Comparison of ENCODE assay signal across 1 cellular context in the genomic region with DNA sequence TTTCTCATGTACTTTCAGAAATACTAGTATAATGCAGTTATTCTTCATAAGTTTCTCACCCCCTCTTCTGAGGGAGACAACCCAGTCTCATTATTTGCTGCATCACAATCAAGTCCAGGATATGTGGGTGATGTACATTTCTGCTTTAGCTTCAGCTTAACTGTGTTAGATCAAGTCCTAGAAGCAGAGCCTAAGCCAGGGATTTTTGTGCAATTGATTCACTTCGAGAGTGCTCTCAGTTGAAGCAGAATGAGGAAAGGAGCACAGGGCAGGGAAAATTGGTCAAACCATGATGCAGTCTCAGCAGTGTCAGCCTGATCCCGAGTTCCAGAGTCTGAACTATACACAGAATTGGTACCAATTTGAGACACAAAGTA.
TF ChIP-seq lines count a peak whose summit lies in the region.

No MANE protein-coding gene starts in this region.

TF ChIP-seq in SK-N-SH, 30 proteins besides CTCF, POLR2A, EP300 and RAD21 (continued from another document):
- TF ChIP-seq, protein P1, sequence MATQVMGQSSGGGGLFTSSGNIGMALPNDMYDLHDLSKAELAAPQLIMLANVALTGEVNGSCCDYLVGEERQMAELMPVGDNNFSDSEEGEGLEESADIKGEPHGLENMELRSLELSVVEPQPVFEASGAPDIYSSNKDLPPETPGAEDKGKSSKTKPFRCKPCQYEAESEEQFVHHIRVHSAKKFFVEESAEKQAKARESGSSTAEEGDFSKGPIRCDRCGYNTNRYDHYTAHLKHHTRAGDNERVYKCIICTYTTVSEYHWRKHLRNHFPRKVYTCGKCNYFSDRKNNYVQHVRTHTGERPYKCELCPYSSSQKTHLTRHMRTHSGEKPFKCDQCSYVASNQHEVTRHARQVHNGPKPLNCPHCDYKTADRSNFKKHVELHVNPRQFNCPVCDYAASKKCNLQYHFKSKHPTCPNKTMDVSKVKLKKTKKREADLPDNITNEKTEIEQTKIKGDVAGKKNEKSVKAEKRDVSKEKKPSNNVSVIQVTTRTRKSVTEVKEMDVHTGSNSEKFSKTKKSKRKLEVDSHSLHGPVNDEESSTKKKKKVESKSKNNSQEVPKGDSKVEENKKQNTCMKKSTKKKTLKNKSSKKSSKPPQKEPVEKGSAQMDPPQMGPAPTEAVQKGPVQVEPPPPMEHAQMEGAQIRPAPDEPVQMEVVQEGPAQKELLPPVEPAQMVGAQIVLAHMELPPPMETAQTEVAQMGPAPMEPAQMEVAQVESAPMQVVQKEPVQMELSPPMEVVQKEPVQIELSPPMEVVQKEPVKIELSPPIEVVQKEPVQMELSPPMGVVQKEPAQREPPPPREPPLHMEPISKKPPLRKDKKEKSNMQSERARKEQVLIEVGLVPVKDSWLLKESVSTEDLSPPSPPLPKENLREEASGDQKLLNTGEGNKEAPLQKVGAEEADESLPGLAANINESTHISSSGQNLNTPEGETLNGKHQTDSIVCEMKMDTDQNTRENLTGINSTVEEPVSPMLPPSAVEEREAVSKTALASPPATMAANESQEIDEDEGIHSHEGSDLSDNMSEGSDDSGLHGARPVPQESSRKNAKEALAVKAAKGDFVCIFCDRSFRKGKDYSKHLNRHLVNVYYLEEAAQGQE (IDR thresholded peaks at IDR 0.05; ENCODE audit: low read depth, low read length) = no peak
- TF ChIP-seq NFIC (IDR thresholded peaks at IDR 0.05; ENCODE audit: borderline replicate concordance) (no peak), NRF1 (IDR thresholded peaks at IDR 0.05; ENCODE audit: low read depth, low read length) (no peak), SMC3 (IDR thresholded peaks at IDR 0.05; ENCODE audit: low read depth, low read length) (no peak), MEF2A (IDR thresholded peaks at IDR 0.05; ENCODE audit: borderline replicate concordance, low read depth) (no peak), ELF1 (IDR thresholded peaks at IDR 0.05) (no peak), TCF12 (IDR thresholded peaks at IDR 0.05) (no peak), GABPA (IDR thresholded peaks at IDR 0.05; ENCODE audit: low read depth) (no peak), FOSL2 (IDR thresholded peaks at IDR 0.05; ENCODE audit: borderline replicate concordance, low read depth) (no peak), JUND (IDR thresholded peaks at IDR 0.05) (no peak)
- TF ChIP-seq, protein P2, sequence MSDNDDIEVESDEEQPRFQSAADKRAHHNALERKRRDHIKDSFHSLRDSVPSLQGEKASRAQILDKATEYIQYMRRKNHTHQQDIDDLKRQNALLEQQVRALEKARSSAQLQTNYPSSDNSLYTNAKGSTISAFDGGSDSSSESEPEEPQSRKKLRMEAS (IDR thresholded peaks at IDR 0.05; ENCODE audit: low read depth) = no peak
